In the genomic region with DNA sequence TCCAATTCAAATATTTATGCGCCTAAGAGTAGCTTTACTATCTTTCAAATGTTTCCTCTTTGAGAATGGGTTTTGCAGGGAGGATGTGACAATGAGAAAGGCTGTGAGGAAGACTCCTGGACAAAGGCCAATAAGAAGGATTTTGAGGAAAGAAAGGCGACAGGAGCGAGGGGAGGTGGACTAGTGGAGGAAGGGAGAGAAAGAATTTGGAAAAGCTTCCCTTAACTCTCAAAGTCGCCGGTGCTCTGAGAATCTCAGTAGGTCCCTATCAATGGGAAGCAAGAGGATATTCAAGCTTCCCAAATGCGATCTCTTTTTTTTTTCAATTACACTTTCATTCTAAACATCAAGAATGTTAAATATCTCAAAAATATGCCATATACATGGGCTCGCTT, we compare ENCODE assay signal across 10 cellular contexts. TPM values are rescaled to one million over a fixed set of nuclear protein-coding genes. Genes with fewer than 3 reads are reported as not detected.
DNase-seq lines count a peak whose midpoint lies in the region; ATAC-seq and TF ChIP-seq lines count a peak whose summit lies in the region.
"Had no signal": no experiment of that assay in that cellular context is flagged by ENCODE, and none has a peak within 500 bp of the region (broad histone marks: within the 10 kb centered on the region; RNA-seq: fewer than 3 reads in every experiment).

No MANE protein-coding gene starts in this region.

- peak overlapping the region; percentile 65 for H3K4me3 Mint-ChIP-seq in chondrocyte (ENCODE audit: unreplicated experiment)
- peak overlapping the region in 8 of 10 donors; percentile 25 to 70 (median 62) for H3K4me3 Mint-ChIP-seq in naive thymus-derived CD8-positive, alpha-beta T cell

- peaks cover 36 to 66% (median 60%) of the 10 kb centered on the region in 11 experiments for H3K27me3 ChIP-seq in BLaER1 treated with 17β-estradiol and CSF1 and Interleukin-3, amounts not matched to agents 10 nM and 100 nM
- no peaks in the 10 kb centered on the region; the same call in 1 of the 2 replicates for H3K27me3 ChIP-seq in MG63

- H3K4me1 ChIP-seq in BLaER1 treated with 17β-estradiol and CSF1 and Interleukin-3, amounts not matched to agents 10 nM and 100 nM: peaks cover 24 to 34% (median 30%) of the 10 kb centered on the region in 10 experiments

- H3K9me3 Mint-ChIP-seq in chondrocyte (ENCODE audit: low read depth): no peaks in the 10 kb centered on the region
- peaks cover 0 to 5% (median 0%) of the 10 kb centered on the region in 9 donors for H3K9me3 Mint-ChIP-seq in naive thymus-derived CD8-positive, alpha-beta T cell

- H3K27ac ChIP-seq in BLaER1 treated with 17β-estradiol and CSF1 and Interleukin-3, amounts not matched to agents 10 nM and 100 nM: no peak overlapping the region

- TF ChIP-seq CTCF in chondrocyte (IDR thresholded peaks at IDR 0.05): no peak

- H3K36me3 Mint-ChIP-seq in chondrocyte (ENCODE audit: low read depth): no peaks in the 10 kb centered on the region
- H3K36me3 Mint-ChIP-seq in naive thymus-derived CD8-positive, alpha-beta T cell: peaks cover 0 to 2% (median 2%) of the 10 kb centered on the region in 3 donors

- peak overlapping the region; percentile 78 to 98 (median 88) for H3K4me2 ChIP-seq in BLaER1 treated with 17β-estradiol and CSF1 and Interleukin-3, amounts not matched to agents 10 nM and 100 nM

- no peak overlapping the region for H3K27ac Mint-ChIP-seq in chondrocyte (ENCODE audit: unreplicated experiment)
- peak overlapping the region in 1 of 10 donors; percentile 71 for H3K27ac Mint-ChIP-seq in naive thymus-derived CD8-positive, alpha-beta T cell

- H3K9ac ChIP-seq in BLaER1 treated with 17β-estradiol and CSF1 and Interleukin-3, amounts not matched to agents 10 nM and 100 nM: no peak overlapping the region

- H3K4me3 ChIP-seq in BLaER1 treated with 17β-estradiol and CSF1 and Interleukin-3, amounts not matched to agents 10 nM and 100 nM: peak overlapping the region in 8 of 10 experiments; percentile 48 to 67 (median 54); a peak in 15 of 20 replicates
- H3K4me3 ChIP-seq in MG63: peak overlapping the region; percentile 46

- peaks cover 29% of the 10 kb centered on the region for H3K4me1 Mint-ChIP-seq in chondrocyte (ENCODE audit: low read depth)
- H3K4me1 Mint-ChIP-seq in naive thymus-derived CD8-positive, alpha-beta T cell: peaks cover 15 to 39% (median 34%) of the 10 kb centered on the region in 4 donors

- POLR2A ChIA-PET in naive thymus-derived CD8-positive, alpha-beta T cell (lab: Charles Lee): interaction anchor here (1.1 kb wide), 1 partner anchor 14 kb away, joined by 4 read pairs; no protein-coding TSS in a partner anchor

- H3K36me3 ChIP-seq in BLaER1 treated with 17β-estradiol and CSF1 and Interleukin-3, amounts not matched to agents 10 nM and 100 nM: no peaks in the 10 kb centered on the region
- no peaks in the 10 kb centered on the region for H3K36me3 ChIP-seq in MG63

- peaks cover 63% of the 10 kb centered on the region for H3K27me3 Mint-ChIP-seq in chondrocyte (ENCODE audit: low read depth)
- H3K27me3 Mint-ChIP-seq in naive thymus-derived CD8-positive, alpha-beta T cell: peaks cover 43 to 84% (median 66%) of the 10 kb centered on the region in 5 donors

- no peak for ATAC-seq in naive thymus-derived CD8-positive, alpha-beta T cell

- H4K20me1 ChIP-seq in BLaER1 treated with 17β-estradiol and CSF1 and Interleukin-3, amounts not matched to agents 10 nM and 100 nM: peaks cover 0 to 22% (median 10%) of the 10 kb centered on the region in 11 experiments; a peak in 13 of 22 replicates

- H3K9me3 ChIP-seq in BLaER1 treated with 17β-estradiol and CSF1 and Interleukin-3, amounts not matched to agents 10 nM and 100 nM (replicated peaks in 1 of 11): no peaks in the 10 kb centered on the region
- H3K9me3 ChIP-seq in MG63: no peaks in the 10 kb centered on the region

- DNase-seq in MG63: no peak
- no peak for DNase-seq in chondrocyte (ENCODE audit: low spot score)
- DNase-seq in naive thymus-derived CD8-positive, alpha-beta T cell: no peak
- no peak for DNase-seq in Ammon's horn (ENCODE audit: low spot score)
- DNase-seq in medulla oblongata (ENCODE audit: extremely low spot score): no peak
- DNase-seq in SHP77 (lab: John Stamatoyannopoulos, UW): no peak
- DNase-seq in DMS153 (lab: John Stamatoyannopoulos, UW): no peak
- DNase-seq: effector memory CD4-positive, alpha-beta T cell; stimulated activated naive CD4-positive, alpha-beta T cell treated with Interleukin-2 at 50 U/mL for 16 hours had no signal

RNA-seq across cellular contexts. Expression of a gene that starts 2.8 kb away (rescaled TPM):
- not detected in 2 replicates for total RNA-seq in MG63 (2014; rRNA removed; shearing (Covaris generic); ENCODE audit: low replicate concordance)
- total RNA-seq in chondrocyte: not detected in 3 replicates
- total RNA-seq in naive thymus-derived CD8-positive, alpha-beta T cell: not detected
- not detected for polyA plus RNA-seq in naive thymus-derived CD8-positive, alpha-beta T cell

RNA-seq across cellular contexts. Expression of a gene that starts 15.8 kb away (rescaled TPM):
- 40.7 and 59.3 TPM in 2 replicates for total RNA-seq in MG63 (2014; rRNA removed; shearing (Covaris generic); ENCODE audit: low replicate concordance)
- total RNA-seq in chondrocyte: 196 to 212 TPM (median 198 TPM) in 3 replicates
- not detected for total RNA-seq in naive thymus-derived CD8-positive, alpha-beta T cell
- polyA plus RNA-seq in naive thymus-derived CD8-positive, alpha-beta T cell: not detected

RNA-seq across cellular contexts. Expression of a gene that starts 51.3 kb away (rescaled TPM):
- 7.1 TPM in 1 of 2 replicates, not detected in the other for total RNA-seq in MG63 (2014; rRNA removed; shearing (Covaris generic); ENCODE audit: low replicate concordance)
- 0.15 TPM in 1 of 3 replicates, not detected in the others for total RNA-seq in chondrocyte
- total RNA-seq in naive thymus-derived CD8-positive, alpha-beta T cell: not detected
- polyA plus RNA-seq in naive thymus-derived CD8-positive, alpha-beta T cell: not detected

RNA-seq across cellular contexts. Expression of a gene that starts 57.6 kb away (rescaled TPM):
- 0.39 and 0.89 TPM in 2 replicates for total RNA-seq in MG63 (2014; rRNA removed; shearing (Covaris generic); ENCODE audit: low replicate concordance)
- 1.7 to 2.0 TPM in 2 of 3 replicates, not detected in the other for total RNA-seq in chondrocyte
- not detected for total RNA-seq in naive thymus-derived CD8-positive, alpha-beta T cell
- not detected for polyA plus RNA-seq in naive thymus-derived CD8-positive, alpha-beta T cell

Comparison
In these comparisons a context has a peak if more than half of its experiments do, and no peak if none do; other contexts are left out.
1. RNA of a gene that starts 15.8 kb away (total RNA-seq): 196 to 212 TPM in chondrocyte and 40.7 to 59.3 TPM in MG63; not detected in naive thymus-derived CD8-positive, alpha-beta T cell; every median in the first group is over 10 times any median in the second.